In the genomic region with DNA sequence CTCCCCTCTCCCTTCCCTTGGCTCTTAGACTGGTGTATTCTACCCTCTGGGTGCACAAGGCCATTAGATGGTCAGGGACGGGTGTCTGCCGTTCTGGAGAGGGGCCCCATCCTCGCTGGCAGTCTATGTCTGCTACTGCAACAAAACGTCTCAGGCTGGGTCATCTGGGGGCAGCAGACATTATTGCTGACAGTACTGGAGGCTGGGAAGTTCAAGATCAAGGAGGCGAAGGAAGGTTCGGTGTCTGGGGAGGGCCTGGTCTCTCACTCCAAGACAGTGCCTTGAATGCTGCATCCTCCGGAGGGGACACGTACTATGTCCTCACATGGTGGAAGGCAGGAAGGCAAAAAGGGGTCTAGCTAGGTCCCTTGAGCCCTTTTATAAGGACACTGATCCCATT, we compare ENCODE assay signal across 22 cellular contexts.
DNase-seq lines count a peak whose midpoint lies in the region; ATAC-seq and TF ChIP-seq lines count a peak whose summit lies in the region.
"Had no signal": no experiment of that assay in that cellular context is flagged by ENCODE, and none has a peak within 500 bp of the region (broad histone marks: within the 10 kb centered on the region; RNA-seq: fewer than 3 reads in every experiment).

No MANE protein-coding gene starts in this region.

- in situ Hi-C loops in IMR-90 (cut with MboI; ENCODE audit: low sequenced_read_pairs), result no loop called here

- no peak overlapping the region for H3K56ac ChIP-seq in IMR-90 (ENCODE audit: extremely low read depth, insufficient read depth, low read length)

- no peak for TF ChIP-seq POLR2A in IMR-90 (IDR thresholded peaks at IDR 0.05; ENCODE audit: low read depth, low read length)

- CTCF ChIA-PET in IMR-90 (lab: Yijun Ruan, JAX), result no interaction called here

- H4K5ac ChIP-seq in IMR-90 (ENCODE audit: low read depth, low read length), result no peak overlapping the region

- intact Hi-C loops in IMR-90 (cut with micrococcal nuclease), result no loop called here
- intact Hi-C loops in sciatic nerve (cut with DNase I), result loop anchor here (5.0 kb wide), 1 partner anchor 91 kb away; no protein-coding TSS in a partner anchor
- intact Hi-C loops in activated T-helper 2 cell treated with anti-CD3 and anti-CD28 coated beads, Interferon-gamma antibody, Interleukin-2, Interleukin-4, amounts not matched to agents 10 μg/mL and 5 μg/mL and 100 μg/mL, durations not matched to agents 14 hours and 24 hours and 36 hours (cut with micrococcal nuclease), result no loop called here

- ATAC-seq in IMR-90 (ENCODE audit: low read depth), result no peak
- no peak for ATAC-seq in sciatic nerve
- ATAC-seq in GM19452 (IDR thresholded peaks at IDR 0.05; ENCODE audit: unreplicated experiment), result no peak
- ATAC-seq: CD8-positive, alpha-beta T cell had no signal

- H3K36me3 ChIP-seq in BLaER1, result no peaks in the 10 kb centered on the region
- no peaks in the 10 kb centered on the region for H3K36me3 ChIP-seq in IMR-90 (ENCODE audit: control insufficient read depth, insufficient read depth, low read length)

- peaks cover 83% of the 10 kb centered on the region for H3K4me1 ChIP-seq in BLaER1
- peaks cover 34% of the 10 kb centered on the region for H3K4me1 ChIP-seq in IMR-90 (ENCODE audit: control insufficient read depth, insufficient read depth, low read length)

- no peaks in the 10 kb centered on the region for H3K79me1 ChIP-seq in IMR-90 (ENCODE audit: low read depth in 1 of 2, low read length in 2 of 2)

- H3K4ac ChIP-seq in IMR-90 (ENCODE audit: low read depth, low read length), result no peak overlapping the region; the same call in 1 of the 2 replicates

- no peak overlapping the region for H3K4me3 Mint-ChIP-seq in nephron
- H3K4me3 Mint-ChIP-seq in activated T-helper 2 cell treated with anti-CD3 and anti-CD28 coated beads, Interferon-gamma antibody, Interleukin-2, Interleukin-4, amounts not matched to agents 10 μg/mL and 5 μg/mL and 100 μg/mL, durations not matched to agents 14 hours and 24 hours and 36 hours (ENCODE audit: low read depth), result no peak overlapping the region
- H3K4me3 Mint-ChIP-seq: CD8-positive, alpha-beta T cell had no signal

- peaks cover 12% of the 10 kb centered on the region for H3K27me3 Mint-ChIP-seq in nephron (ENCODE audit: low read depth)
- H3K27me3 Mint-ChIP-seq in activated T-helper 2 cell treated with anti-CD3 and anti-CD28 coated beads, Interferon-gamma antibody, Interleukin-2, Interleukin-4, amounts not matched to agents 10 μg/mL and 5 μg/mL and 100 μg/mL, durations not matched to agents 14 hours and 24 hours and 36 hours (ENCODE audit: low read depth), result no peaks in the 10 kb centered on the region

- H2BK5ac ChIP-seq in IMR-90 (ENCODE audit: low read depth, low read length, poor library complexity, severe bottlenecking), result no peak overlapping the region

- peaks cover 2% of the 10 kb centered on the region for H3K9me3 Mint-ChIP-seq in nephron
- no peaks in the 10 kb centered on the region for H3K9me3 Mint-ChIP-seq in activated T-helper 2 cell treated with anti-CD3 and anti-CD28 coated beads, Interferon-gamma antibody, Interleukin-2, Interleukin-4, amounts not matched to agents 10 μg/mL and 5 μg/mL and 100 μg/mL, durations not matched to agents 14 hours and 24 hours and 36 hours

- H4K20me1 ChIP-seq in BLaER1, result no peaks in the 10 kb centered on the region
- H4K20me1 ChIP-seq in IMR-90 (ENCODE audit: insufficient read depth, low read length), result no peaks in the 10 kb centered on the region; the same call in 1 of the 2 replicates

- H4K8ac ChIP-seq in IMR-90 (ENCODE audit: low read depth in 2 of 2, low read length in 2 of 2), result no peak overlapping the region

- peak overlapping the region; percentile 50 to 73 (median 71) for H3K27ac Mint-ChIP-seq in nephron
- no peak overlapping the region for H3K27ac Mint-ChIP-seq in activated T-helper 2 cell treated with anti-CD3 and anti-CD28 coated beads, Interferon-gamma antibody, Interleukin-2, Interleukin-4, amounts not matched to agents 10 μg/mL and 5 μg/mL and 100 μg/mL, durations not matched to agents 14 hours and 24 hours and 36 hours
- H3K27ac Mint-ChIP-seq: CD8-positive, alpha-beta T cell had no signal

- TF ChIP-seq CTCF in IMR-90 (conservative IDR thresholded peaks at IDR 0.05; ENCODE audit: low read depth, low read length) (no peak), nephron (IDR thresholded peaks at IDR 0.05; ENCODE audit: unreplicated experiment in 3 of 3) (no peak)

- peak overlapping the region; percentile 33; the same call in 1 of the 2 replicates for H2AK5ac ChIP-seq in IMR-90 (ENCODE audit: low read depth, low read length)

- H3K4me1 Mint-ChIP-seq in nephron, result peaks cover 64% of the 10 kb centered on the region
- no peaks in the 10 kb centered on the region for H3K4me1 Mint-ChIP-seq in activated T-helper 2 cell treated with anti-CD3 and anti-CD28 coated beads, Interferon-gamma antibody, Interleukin-2, Interleukin-4, amounts not matched to agents 10 μg/mL and 5 μg/mL and 100 μg/mL, durations not matched to agents 14 hours and 24 hours and 36 hours (ENCODE audit: low read depth)

- H3K9me3 ChIP-seq in BLaER1, result no peaks in the 10 kb centered on the region; the same call in 1 of the 2 replicates
- H3K9me3 ChIP-seq in IMR-90 (ENCODE audit: control insufficient read depth, insufficient read depth, low read length), result no peaks in the 10 kb centered on the region
- H3K9me3 ChIP-seq: Caco-2 had no signal

- H2AK9ac ChIP-seq in IMR-90 (replicated peaks; ENCODE audit: low read depth, low read length, poor library complexity), result no peak overlapping the region

- H3K4me3 ChIP-seq in BLaER1, result no peak overlapping the region
- H3K4me3 ChIP-seq in IMR-90 (ENCODE audit: insufficient read depth, low read depth, low read length), result no peak overlapping the region

- 88% methylated on average over 3 of the region's 8 CpGs; no CpG with 5 or more reads in 1 of the 2 experiments for WGBS in IMR-90 (ENCODE audit: extremely low coverage in 2 of 2, insufficient read length in 1 of 2), 2 experiments

- H3K36me3 Mint-ChIP-seq in nephron (ENCODE audit: low read depth), result peaks cover 3% of the 10 kb centered on the region
- no peaks in the 10 kb centered on the region for H3K36me3 Mint-ChIP-seq in activated T-helper 2 cell treated with anti-CD3 and anti-CD28 coated beads, Interferon-gamma antibody, Interleukin-2, Interleukin-4, amounts not matched to agents 10 μg/mL and 5 μg/mL and 100 μg/mL, durations not matched to agents 14 hours and 24 hours and 36 hours (ENCODE audit: low read depth)
- H3K36me3 Mint-ChIP-seq: CD8-positive, alpha-beta T cell had no signal

- H2BK20ac ChIP-seq in IMR-90 (ENCODE audit: low read depth, low read length), result peak overlapping the region; percentile 24; the same call in 1 of the 2 replicates

- DNase-seq in IMR-90 (no peak), sciatic nerve (ENCODE audit: low spot score) (peak; percentile 57), NCI-H2081 (lab: John Stamatoyannopoulos, UW) (no peak)
- no peak for DNase-seq in activated T-helper 2 cell treated with anti-CD3 and anti-CD28 coated beads, Interferon-gamma antibody, Interleukin-2, Interleukin-4, amounts not matched to agents 10 μg/mL and 5 μg/mL and 100 μg/mL, durations not matched to agents 14 hours and 24 hours and 36 hours (ENCODE audit: low spot score)
- DNase-seq: Caco-2; CD8-positive, alpha-beta T cell; GOT3; HCEC 1CT; NCI-H1048; NCI-H1417; NCI-H1694; NCI-H2029 treated with DMSO at 0.1 percent for 48 hours; NCI-H226; NCI-H510A; NCI-H69; SHP77 treated with DMSO at 0.1 percent for 48 hours had no signal

- no peak overlapping the region for H3K23ac ChIP-seq in IMR-90 (ENCODE audit: low read depth, low read length)

- H3K27me3 ChIP-seq in BLaER1 (no peaks in the 10 kb centered on the region), IMR-90 (ENCODE audit: control insufficient read depth, insufficient read depth, low read length) (no peaks in the 10 kb centered on the region)

- dilution Hi-C loops in IMR-90 (cut with HindIII; ENCODE audit: low sequenced_read_pairs, unreplicated experiment), result no loop called here

- H3K18ac ChIP-seq in IMR-90 (ENCODE audit: low read depth, low read length), result no peak overlapping the region

- no peak overlapping the region; the same call in 2 of the 3 replicates for H2BK15ac ChIP-seq in IMR-90 (ENCODE audit: low read depth, low read length)

- H3K4me2 ChIP-seq in BLaER1, result peak overlapping the region; percentile 83
- H3K4me2 ChIP-seq in IMR-90 (ENCODE audit: low read depth, low read length), result no peak overlapping the region

- H3K9ac ChIP-seq in BLaER1 (0 out of 2 replicates have a peak overlapping the region, but pooled peaks have one; percentile 0), IMR-90 (ENCODE audit: low read depth, low read length) (no peak overlapping the region)

- H3K27ac ChIP-seq in BLaER1 (no peak overlapping the region), IMR-90 (ENCODE audit: insufficient read depth, low read length) (no peak overlapping the region)
- H3K27ac ChIP-seq: C4-2B, HL-60, RWPE1 had no signal

- peaks cover 17% of the 10 kb centered on the region for H3K9me1 ChIP-seq in IMR-90 (ENCODE audit: insufficient read depth, low read length)

- no peak for TF ChIP-seq RAD21 in IMR-90 (IDR thresholded peaks at IDR 0.05; ENCODE audit: low read length)

- no peak overlapping the region for H2BK120ac ChIP-seq in IMR-90 (ENCODE audit: low read depth, low read length)

- H4K91ac ChIP-seq in IMR-90 (ENCODE audit: insufficient read depth, low read depth, low read length), result peak overlapping the region; percentile 36; the same call in 1 of the 2 replicates

- POLR2A ChIA-PET in IMR-90 (lab: Charles Lee; ENCODE audit: unreplicated experiment), result no interaction called here

- H2AFZ ChIP-seq in IMR-90 (replicated peaks; ENCODE audit: low read length, poor library complexity), result no peak overlapping the region

- no TSS peak for BruUV-seq in IMR-90 (replicated peaks; lab: Mats Ljungman, UMichigan)

- no peak overlapping the region for H3K14ac ChIP-seq in IMR-90 (replicated peaks; ENCODE audit: low read depth, low read length)

TF ChIP-seq in IMR-90, 13 proteins besides CTCF, POLR2A, EP300 and RAD21:
- no peak for TF ChIP-seq CEBPB (IDR thresholded peaks at IDR 0.05; ENCODE audit: low read depth, low read length)
- no peak for TF ChIP-seq CHD1 (IDR thresholded peaks at IDR 0.05; ENCODE audit: low read depth, low read length)
- TF ChIP-seq RFX5 (IDR thresholded peaks at IDR 0.05; ENCODE audit: low read depth, low read length), result no peak
